In the genomic region with DNA sequence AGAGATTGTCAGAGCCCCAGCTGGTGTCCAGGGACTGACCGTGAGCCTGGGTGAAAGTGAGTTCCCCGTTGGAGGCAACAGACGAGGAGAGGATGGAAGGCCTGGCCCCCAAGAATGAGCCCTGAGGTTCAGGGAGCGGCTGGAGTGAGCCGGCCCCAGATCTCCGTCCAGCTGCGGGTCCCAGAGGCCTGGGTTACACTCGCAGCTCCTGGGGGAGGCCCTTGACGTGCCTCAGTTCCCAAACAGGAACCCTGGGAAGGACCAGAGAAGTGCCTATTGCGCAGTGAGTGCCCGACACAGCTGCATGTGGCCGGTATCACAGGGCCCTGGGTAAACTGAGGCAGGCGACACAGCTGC, we compare ENCODE assay signal across 11 cellular contexts. TPM values are rescaled to one million over a fixed set of nuclear protein-coding genes. Genes with fewer than 3 reads are reported as not detected.
A peak's percentile ranks its signal among the peaks of the same experiment; 100 is the strongest.
DNase-seq lines count a peak whose midpoint lies in the region; ATAC-seq and TF ChIP-seq lines count a peak whose summit lies in the region.
"Had no signal": no experiment of that assay in that cellular context is flagged by ENCODE, and none has a peak within 500 bp of the region (broad histone marks: within the 10 kb centered on the region; RNA-seq: fewer than 3 reads in every experiment).

No MANE protein-coding gene starts in this region.

- peak overlapping the region; percentile 58 for H3K9ac ChIP-seq in fibroblast of lung (ENCODE audit: insufficient read depth, low read length)

- no peaks in the 10 kb centered on the region for H3K36me3 ChIP-seq in fibroblast of lung (ENCODE audit: control insufficient read depth, insufficient read depth, low read length)
- no peaks in the 10 kb centered on the region for H3K36me3 ChIP-seq in prostate gland
- no peaks in the 10 kb centered on the region for H3K36me3 ChIP-seq in vagina

- intact Hi-C loops in right cardiac atrium (cut with DNase I) (loop anchor here in 2 of 4 donors (10.0 kb wide), 2 partner anchors 46 to 76 kb away; no protein-coding TSS in a partner anchor), left cardiac atrium (cut with DNase I) (loop anchor here (10.0 kb wide), 2 partner anchors 76 to 134 kb away; a partner anchor contains a TSS), prostate gland (cut with DNase I) (no loop called here), vagina (cut with DNase I) (no loop called here)

- H3K4me2 ChIP-seq in fibroblast of lung (ENCODE audit: extremely low read depth, insufficient read depth, low read length) = peak overlapping the region; percentile 59

- H3K4me3 ChIP-seq in right cardiac atrium (ENCODE audit: low read length) = no peak overlapping the region
- H3K4me3 ChIP-seq in fibroblast of lung (replicated peaks in 1 of 4; ENCODE audit: control extremely low read depth in 1 of 4, insufficient read depth in 1 of 4, low read depth in 3 of 4, low read length in 4 of 4) = peak overlapping the region in 2 of 4 experiments; percentile 8 to 29
- no peak overlapping the region for H3K4me3 ChIP-seq in prostate gland
- H3K4me3 ChIP-seq in vagina = peak overlapping the region in 1 of 2 donors; percentile 34

- TF ChIP-seq POLR2A in prostate gland (IDR thresholded peaks at IDR 0.05) = no peak
- TF ChIP-seq POLR2A in vagina (IDR thresholded peaks at IDR 0.05) = no peak

- H3K9me3 ChIP-seq in right cardiac atrium (ENCODE audit: control insufficient read depth, low read length) (no peaks in the 10 kb centered on the region), fibroblast of lung (ENCODE audit: control insufficient read depth, insufficient read depth, low read depth, low read length) (no peaks in the 10 kb centered on the region), prostate gland (no peaks in the 10 kb centered on the region), vagina (no peaks in the 10 kb centered on the region)

- 30% methylated on average over 13 of the region's 13 CpGs for WGBS in right cardiac atrium
- WGBS in prostate gland = 52% methylated on average over 8 of the region's 13 CpGs

- no peaks in the 10 kb centered on the region for H3K4me1 ChIP-seq in right cardiac atrium (ENCODE audit: control insufficient read depth, insufficient read depth, low read length)
- peaks cover 6% of the 10 kb centered on the region for H3K4me1 ChIP-seq in fibroblast of lung (ENCODE audit: control insufficient read depth, extremely low read depth, insufficient read depth, low read length)
- H3K4me1 ChIP-seq in prostate gland (replicated peaks) = peaks cover 4% of the 10 kb centered on the region
- peaks cover 37% of the 10 kb centered on the region for H3K4me1 ChIP-seq in vagina

- H3K79me2 ChIP-seq in fibroblast of lung (ENCODE audit: control insufficient read depth, insufficient read depth, low read length) = no peaks in the 10 kb centered on the region

- DNase-seq in right cardiac atrium (peak in 1 of 3 donors; percentile 31), left cardiac atrium (no peak), fibroblast of lung (ENCODE audit: low read depth in 2 of 2) (no peak), prostate gland (ENCODE audit: low spot score) (no peak), vagina (ENCODE audit: extremely low spot score in 2 of 2) (no peak), SIG-M5 treated with dmso at 0.1 percent for 504 hours (lab: John Stamatoyannopoulos, UW; ENCODE audit: unreplicated experiment) (no peak)
- DNase-seq in effector CD8-positive, alpha-beta T cell (lab: John Stamatoyannopoulos, UW) = no peak
- DNase-seq: activated T-cell treated with anti-CD3 and anti-CD28 coated beads, Interleukin-2, amount 50 U/mL, for 1 hour; effector memory CD8-positive, alpha-beta T cell had no signal

- H3K27me3 ChIP-seq in right cardiac atrium (ENCODE audit: control insufficient read depth, insufficient read depth) (no peaks in the 10 kb centered on the region), fibroblast of lung (ENCODE audit: control insufficient read depth, insufficient read depth, low read length) (peaks cover 6% of the 10 kb centered on the region), prostate gland (replicated peaks; ENCODE audit: insufficient read depth) (peaks cover 6% of the 10 kb centered on the region), vagina (peaks cover 9% of the 10 kb centered on the region)

- ATAC-seq in right cardiac atrium = no peak
- ATAC-seq in left cardiac atrium = no peak
- ATAC-seq in HG02970 (IDR thresholded peaks at IDR 0.05; ENCODE audit: low FRiP score, unreplicated experiment) = no peak
- ATAC-seq: activated CD4-positive, CD25-positive, alpha-beta regulatory T cell treated with anti-CD3 and anti-CD28 coated beads, Interleukin-2, amount 50 U/mL, for 24 hours; effector memory CD8-positive, alpha-beta T cell had no signal

- H2AFZ ChIP-seq in fibroblast of lung (ENCODE audit: low read length) = peak overlapping the region; percentile 55

- TF ChIP-seq CTCF in fibroblast of lung (conservative IDR thresholded peaks at IDR 0.05 in 1 of 2, IDR thresholded peaks at IDR 0.05 in 1 of 2; ENCODE audit: low read depth in 1 of 2, low read length in 2 of 2) (no peak), prostate gland (IDR thresholded peaks at IDR 0.05) (no peak), vagina (IDR thresholded peaks at IDR 0.05) (no peak)

- H3K27ac ChIP-seq in right cardiac atrium (ENCODE audit: low read length) (peak overlapping the region; percentile 34), fibroblast of lung (ENCODE audit: insufficient read depth, low read length) (peak overlapping the region; percentile 91), prostate gland (peak overlapping the region; percentile 55 to 64), vagina (peak overlapping the region; percentile 75)

- no peaks in the 10 kb centered on the region for H4K20me1 ChIP-seq in fibroblast of lung (ENCODE audit: control insufficient read depth, extremely low read depth, insufficient read depth, low read length)

RNA-seq across cellular contexts. Expression of a gene that starts 1.1 kb away (rescaled TPM):
- total RNA-seq in right cardiac atrium (1 to 10 TPM in 3 of 4 donors, under 1 TPM in 1; 0.85 to 2.6 (median 1.9) TPM), left cardiac atrium (1 to 10 TPM; 1.5 to 2.4 TPM), fibroblast of lung (0.51 and 0.66 TPM in 2 replicates), prostate gland (1 to 10 TPM in 1 of 2 donors, not detected in 1; 1.4 TPM), vagina (not detected)
- polyA plus RNA-seq in right cardiac atrium (3.4 TPM), fibroblast of lung (0.07 and 0.48 TPM in 2 replicates)
- 0.25 and 0.78 TPM in 2 replicates for polyA plus RNA-seq in fibroblast of lung (2012)
- polyA minus RNA-seq in fibroblast of lung (ENCODE audit: low replicate concordance) = not detected in 2 replicates

RNA-seq across cellular contexts. Expression of a gene that starts 8.5 kb away (rescaled TPM):
- total RNA-seq in right cardiac atrium = 100 to 1,000 TPM; 221 to 590 (median 310) TPM
- 869 TPM for polyA plus RNA-seq in right cardiac atrium
- 100 to 1,000 TPM; 277 to 861 TPM for total RNA-seq in left cardiac atrium
- total RNA-seq in fibroblast of lung = 18.8 and 206 TPM in 2 replicates
- polyA plus RNA-seq in fibroblast of lung = 1.00 and 3.3 TPM in 2 replicates
- polyA plus RNA-seq in fibroblast of lung (2012) = 3.2 and 13.7 TPM in 2 replicates
- polyA minus RNA-seq in fibroblast of lung (ENCODE audit: low replicate concordance) = 0.59 and 0.78 TPM in 2 replicates
- total RNA-seq in prostate gland = 100 to 1,000 TPM in 1 of 2 donors, 10 to 100 TPM in 1; 92.2 to 167 TPM
- 2,325 TPM for total RNA-seq in vagina

RNA-seq across cellular contexts. Expression of a gene that starts 10.2 kb away (rescaled TPM):
- not detected for total RNA-seq in right cardiac atrium
- not detected for polyA plus RNA-seq in right cardiac atrium
- not detected for total RNA-seq in left cardiac atrium
- total RNA-seq in fibroblast of lung = not detected in 2 replicates
- polyA plus RNA-seq in fibroblast of lung = not detected in 2 replicates
- polyA plus RNA-seq in fibroblast of lung (2012) = not detected in 2 replicates
- polyA minus RNA-seq in fibroblast of lung (ENCODE audit: low replicate concordance) = not detected in 2 replicates
- 1 to 10 TPM in 1 of 2 donors, not detected in 1; 2.6 TPM for total RNA-seq in prostate gland
- not detected for total RNA-seq in vagina

RNA-seq across cellular contexts. Expression of a gene that starts 23.3 kb away (rescaled TPM):
- total RNA-seq in right cardiac atrium (not detected), left cardiac atrium (under 1 TPM in 1 of 2 donors, not detected in 1; 0.18 TPM), fibroblast of lung (0.17 TPM in 1 of 2 replicates, not detected in the other), prostate gland (1 to 10 TPM in 1 of 2 donors, not detected in 1; 6.9 TPM), vagina (not detected)
- polyA plus RNA-seq in right cardiac atrium (0.11 TPM), fibroblast of lung (not detected in 2 replicates)
- polyA plus RNA-seq in fibroblast of lung (2012) = not detected in 2 replicates
- not detected in 2 replicates for polyA minus RNA-seq in fibroblast of lung (ENCODE audit: low replicate concordance)

RNA-seq across cellular contexts. Expression of a gene that starts 29.2 kb away (rescaled TPM):
- total RNA-seq in right cardiac atrium = not detected
- 0.05 TPM for polyA plus RNA-seq in right cardiac atrium
- total RNA-seq in left cardiac atrium = under 1 TPM; 0.21 to 0.27 TPM
- 1.5 and 2.5 TPM in 2 replicates for total RNA-seq in fibroblast of lung
- polyA plus RNA-seq in fibroblast of lung = 0.19 and 0.30 TPM in 2 replicates
- polyA plus RNA-seq in fibroblast of lung (2012) = 0.57 and 0.70 TPM in 2 replicates
- 0.15 and 3.3 TPM in 2 replicates for polyA minus RNA-seq in fibroblast of lung (ENCODE audit: low replicate concordance)
- total RNA-seq in prostate gland = 10 to 100 TPM in 1 of 2 donors, under 1 TPM in 1; 0.27 to 20.3 TPM
- total RNA-seq in vagina = not detected

Comparison
In these comparisons a context has a peak if more than half of its experiments do, and no peak if none do; other contexts are left out.
1. H3K27ac ChIP-seq: peak in every context shown above with its lines; median percentile 91 in fibroblast of lung; 75 in vagina; 60 in prostate gland; 34 in right cardiac atrium.
2. intact Hi-C loops: an anchor here in left cardiac atrium (10.0 kb wide); none called in prostate gland and vagina.